In the genomic region with DNA sequence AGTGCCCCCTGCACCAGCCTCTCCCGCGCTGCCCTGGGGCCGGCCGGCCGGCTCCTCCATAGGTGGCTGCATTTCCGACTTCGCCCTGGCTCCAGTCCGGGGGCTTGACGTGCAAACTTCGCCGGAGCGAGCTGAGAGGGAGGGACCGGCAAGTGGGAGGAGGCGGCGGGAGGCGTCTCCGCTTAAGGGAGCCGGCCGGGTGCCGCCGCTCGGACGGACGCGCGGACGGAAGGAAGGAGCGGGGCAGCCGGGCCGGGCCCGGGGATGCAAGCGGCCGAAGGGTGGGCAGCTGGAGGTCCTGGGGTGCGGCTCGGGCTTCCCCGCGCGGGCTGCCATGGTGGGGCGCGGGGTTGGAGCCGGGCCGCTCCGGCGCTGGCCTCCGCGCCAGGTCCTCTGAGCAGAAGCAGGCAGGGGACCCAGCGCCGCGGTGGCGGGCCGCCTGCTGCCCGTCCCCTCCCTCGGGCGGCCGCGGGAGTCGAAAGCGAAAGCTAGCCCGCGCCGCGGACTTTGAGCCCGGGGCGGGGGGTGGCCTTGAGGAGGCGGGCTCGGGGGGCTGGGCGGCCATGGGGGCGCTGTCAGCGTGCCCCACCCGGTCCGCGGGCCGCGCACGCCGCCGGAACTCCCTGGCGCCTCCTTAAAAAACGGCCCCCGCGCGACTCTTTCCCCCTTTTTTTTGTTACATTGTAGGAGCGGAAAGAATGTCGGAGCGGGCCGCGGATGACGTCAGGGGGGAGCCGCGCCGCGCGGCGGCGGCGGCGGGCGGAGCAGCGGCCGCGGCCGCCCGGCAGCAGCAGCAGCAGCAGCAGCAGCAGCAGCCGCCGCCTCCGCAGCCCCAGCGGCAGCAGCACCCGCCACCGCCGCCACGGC, we compare ENCODE assay signal across 8 cellular contexts. TPM values are rescaled to one million over a fixed set of nuclear protein-coding genes. Genes with fewer than 3 reads are reported as not detected.
DNase-seq lines count a peak whose midpoint lies in the region; ATAC-seq and TF ChIP-seq lines count a peak whose summit lies in the region.

A gene (minus strand): TSS at position 483 of the 867 bp plus-strand sequence.

- H4K91ac ChIP-seq in neuronal stem cell (ENCODE audit: low read depth, low read length, poor library complexity), result peak within 1 kb of the TSS; percentile 19

- no peak within 1 kb of the TSS for H3K4ac ChIP-seq in neuronal stem cell (ENCODE audit: low read length)

- H3K36me3 ChIP-seq in neuronal stem cell (replicated peaks in 1 of 2; ENCODE audit: control insufficient read depth in 2 of 2, insufficient read depth in 2 of 2, low read length in 2 of 2), result peaks cover 3 to 27% of the 10 kb centered on the region in 2 donors

- peak within 1 kb of the TSS; percentile 95 for H3K9ac ChIP-seq in neuronal stem cell (ENCODE audit: low read depth, low read length, poor library complexity)

- no CpG with 5 or more reads among the region's 111 CpGs for WGBS in neuronal stem cell (ENCODE audit: extremely low coverage in 2 of 2, insufficient read length in 2 of 2, insufficient replicate concordance in 1 of 2), 2 donors

- peaks cover 2% of the 10 kb centered on the region for H3K79me1 ChIP-seq in neuronal stem cell (ENCODE audit: low read depth, low read length)

- H3K4me2 ChIP-seq in neuronal stem cell (ENCODE audit: insufficient read depth, low read length, poor library complexity, severe bottlenecking), result peak within 1 kb of the TSS; percentile 89

- H2BK15ac ChIP-seq in neuronal stem cell (ENCODE audit: low read length), result peak within 1 kb of the TSS; percentile 51

- no peak; the same call in 1 of the 2 replicates for TF ChIP-seq EP300 in Ishikawa (IDR thresholded peaks at IDR 0.05; ENCODE audit: borderline replicate concordance)

- H3K27ac ChIP-seq in foreskin keratinocyte (peak within 1 kb of the TSS; percentile 78), neuronal stem cell (replicated peaks; ENCODE audit: low read length) (peak within 1 kb of the TSS; percentile 88)

- peak; percentile 75 for ATAC-seq in GM21619 (IDR thresholded peaks at IDR 0.05; ENCODE audit: unreplicated experiment)
- peak; percentile 81 for ATAC-seq in foreskin keratinocyte

- H2AFZ ChIP-seq in neuronal stem cell (ENCODE audit: low read length), result peak within 1 kb of the TSS; percentile 91

- TF ChIP-seq RAD21 in Ishikawa (IDR thresholded peaks at IDR 0.05; ENCODE audit: low read depth), result no peak

- peak within 1 kb of the TSS; percentile 73 to 98 for H3K4me3 ChIP-seq in neuronal stem cell (ENCODE audit: low read length in 2 of 2)

- no peaks in the 10 kb centered on the region for H3K27me3 ChIP-seq in foreskin keratinocyte
- H3K27me3 ChIP-seq in neuronal stem cell (ENCODE audit: control insufficient read depth in 3 of 3, insufficient read depth in 3 of 3, low read depth in 1 of 3, low read length in 3 of 3), result no peaks in the 10 kb centered on the region

- H3K9me3 ChIP-seq in neuronal stem cell (replicated peaks in 1 of 2; ENCODE audit: control insufficient read depth in 2 of 2, insufficient read depth in 1 of 2, low read depth in 1 of 2, low read length in 2 of 2), result no peaks in the 10 kb centered on the region

- H2BK120ac ChIP-seq in neuronal stem cell (ENCODE audit: low read depth, low read length), result peak within 1 kb of the TSS; percentile 19

- DNase-seq in EH (ENCODE audit: low read depth) (peak; percentile 92), SIG-M5 treated with dmso at 0.1 percent for 504 hours (lab: John Stamatoyannopoulos, UW; ENCODE audit: unreplicated experiment) (peak; percentile 96), foreskin keratinocyte (peak; percentile 59 to 81), neuronal stem cell (ENCODE audit: low spot score) (peak; percentile 81), stromal cell of bone marrow (ENCODE audit: low read depth) (peak; percentile 86)
- DNase-seq in activated naive CD4-positive, alpha-beta T cell (lab: John Stamatoyannopoulos, UW), result peak; percentile 56 to 72 (median 64)

- H3K23ac ChIP-seq in neuronal stem cell (ENCODE audit: low read depth, low read length, poor library complexity), result no peak within 1 kb of the TSS

- no peak within 1 kb of the TSS for H3K14ac ChIP-seq in neuronal stem cell (ENCODE audit: low read length)

- peak within 1 kb of the TSS; percentile 64 for H2AK5ac ChIP-seq in neuronal stem cell (ENCODE audit: low read depth, low read length)

- peak within 1 kb of the TSS; percentile 99 for H3K18ac ChIP-seq in neuronal stem cell (ENCODE audit: low read length)

- no peak within 1 kb of the TSS for H2BK12ac ChIP-seq in neuronal stem cell (ENCODE audit: low read length)

- H4K8ac ChIP-seq in neuronal stem cell (ENCODE audit: low read depth, low read length), result no peak within 1 kb of the TSS

- peaks cover 29% of the 10 kb centered on the region for H3K4me1 ChIP-seq in foreskin keratinocyte
- peaks cover 5 to 10% of the 10 kb centered on the region in 2 donors for H3K4me1 ChIP-seq in neuronal stem cell (ENCODE audit: control insufficient read depth in 2 of 2, insufficient read depth in 1 of 2, low read depth in 1 of 2, low read length in 2 of 2)

- peak within 1 kb of the TSS; percentile 93 for H2BK5ac ChIP-seq in neuronal stem cell (ENCODE audit: low read length)

- TF ChIP-seq CTCF in foreskin keratinocyte (conservative IDR thresholded peaks at IDR 0.05), result peak; percentile 14

TF ChIP-seq in Ishikawa, 13 proteins besides CTCF, POLR2A, EP300 and RAD21:
- TF ChIP-seq TCF12 (IDR thresholded peaks at IDR 0.05; ENCODE audit: low read depth) (0 out of 2 replicates have a peak, but pooled peaks have one; percentile 28), ZBTB7A (IDR thresholded peaks at IDR 0.05; ENCODE audit: low read depth) (peak; percentile 48; the same call in 1 of the 2 replicates), CREB1 (IDR thresholded peaks at IDR 0.05; ENCODE audit: low read depth) (peak; percentile 61), FOXM1 (IDR thresholded peaks at IDR 0.05; ENCODE audit: borderline replicate concordance, low read depth) (no peak), CEBPB (IDR thresholded peaks at IDR 0.05) (no peak), TEAD4 (IDR thresholded peaks at IDR 0.05) (peak; percentile 33), YY1 (IDR thresholded peaks at IDR 0.05; ENCODE audit: low read depth) (peak; percentile 12; the same call in 1 of the 2 replicates), TAF1 (IDR thresholded peaks at IDR 0.05; ENCODE audit: low read depth) (peak; percentile 58)
- TF ChIP-seq, protein P1, sequence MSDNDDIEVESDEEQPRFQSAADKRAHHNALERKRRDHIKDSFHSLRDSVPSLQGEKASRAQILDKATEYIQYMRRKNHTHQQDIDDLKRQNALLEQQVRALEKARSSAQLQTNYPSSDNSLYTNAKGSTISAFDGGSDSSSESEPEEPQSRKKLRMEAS (IDR thresholded peaks at IDR 0.05), result 0 out of 2 replicates have a peak, but pooled peaks have one; percentile 43
- TF ChIP-seq, protein P2, sequence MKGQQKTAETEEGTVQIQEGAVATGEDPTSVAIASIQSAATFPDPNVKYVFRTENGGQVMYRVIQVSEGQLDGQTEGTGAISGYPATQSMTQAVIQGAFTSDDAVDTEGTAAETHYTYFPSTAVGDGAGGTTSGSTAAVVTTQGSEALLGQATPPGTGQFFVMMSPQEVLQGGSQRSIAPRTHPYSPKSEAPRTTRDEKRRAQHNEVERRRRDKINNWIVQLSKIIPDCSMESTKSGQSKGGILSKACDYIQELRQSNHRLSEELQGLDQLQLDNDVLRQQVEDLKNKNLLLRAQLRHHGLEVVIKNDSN (IDR thresholded peaks at IDR 0.05), result no peak

RNA-seq across cellular contexts. Expression of the gene that starts here (rescaled TPM):
- total RNA-seq in foreskin keratinocyte, result not detected in 2 replicates
- 0.79 TPM in 1 of 2 replicates, not detected in the other for polyA plus RNA-seq in foreskin keratinocyte
- polyA plus RNA-seq in neuronal stem cell (2013, experiment 1 of 2), result not detected
- 0.78 TPM for polyA plus RNA-seq in neuronal stem cell (2013, experiment 2 of 2)

Comparison
In these comparisons a context has a peak if more than half of its experiments do, and no peak if none do; other contexts are left out.
1. Peak in every context shown above with its lines: DNase-seq, ATAC-seq, H3K4me3 ChIP-seq and H3K27ac ChIP-seq.
2. Peak in DNase-seq, ATAC-seq and H3K27ac ChIP-seq in foreskin keratinocyte; RNA of the gene not detected or under 1 TPM.